In genomic region chr1:230137328-230137815, GRCh38 we compare ENCODE assay signal across 1 cellular context.
TF ChIP-seq lines count a peak whose summit lies in the region.

No MANE protein-coding gene starts in this region.

TF ChIP-seq in SK-N-SH, 30 proteins besides CTCF, POLR2A, EP300 and RAD21 (continued from another document):
- TF ChIP-seq NFIC (IDR thresholded peaks at IDR 0.05; ENCODE audit: borderline replicate concordance) (no peak), TAF1 (IDR thresholded peaks at IDR 0.05; ENCODE audit: borderline replicate concordance, low read depth, low read length) (no peak), GATA2 (CRISPR knock-in tag; IDR thresholded peaks at IDR 0.05) (no peak), PBX3 (IDR thresholded peaks at IDR 0.05) (no peak), FOXJ3 (CRISPR knock-in tag; IDR thresholded peaks at IDR 0.05) (no peak), GABPA (IDR thresholded peaks at IDR 0.05; ENCODE audit: low read depth) (no peak), CHD2 (IDR thresholded peaks at IDR 0.05; ENCODE audit: low read length, partially characterized antibody) (no peak), RCOR1 (IDR thresholded peaks at IDR 0.05; ENCODE audit: low read length) (no peak), USF1 (IDR thresholded peaks at IDR 0.05; ENCODE audit: borderline replicate concordance, low read depth) (no peak), MXI1 (IDR thresholded peaks at IDR 0.05; ENCODE audit: low read depth, low read length) (no peak), IRF3 (IDR thresholded peaks at IDR 0.05; ENCODE audit: low read depth, low read length) (no peak), MEF2A (IDR thresholded peaks at IDR 0.05; ENCODE audit: borderline replicate concordance, low read depth) (no peak), ELF1 (IDR thresholded peaks at IDR 0.05) (no peak), FOXM1 (IDR thresholded peaks at IDR 0.05; ENCODE audit: low read depth) (no peak)
